24 cellular contexts compared by ENCODE assay signal in genomic region chr12:15756822-15757221, GRCh38. TPM values are rescaled to one million over a fixed set of nuclear protein-coding genes. Genes with fewer than 3 reads are reported as not detected.
A peak's percentile ranks its signal among the peaks of the same experiment; 100 is the strongest.
DNase-seq lines count a peak whose midpoint lies in the region; ATAC-seq and TF ChIP-seq lines count a peak whose summit lies in the region.
"Had no signal": no experiment of that assay in that cellular context is flagged by ENCODE, and none has a peak within 500 bp of the region (broad histone marks: within the 10 kb centered on the region; RNA-seq: fewer than 3 reads in every experiment).

No MANE protein-coding gene starts in this region.

- in situ Hi-C loops in G401 (cut with HindIII; ENCODE audit: low sequenced_read_pairs) = no loop called here

- no peak overlapping the region for H3K4me3 ChIP-seq in AG09309 (ENCODE audit: control insufficient read depth, low read depth, low read length)
- H3K4me3 ChIP-seq in epithelial cell of esophagus (ENCODE audit: low read length) = no peak overlapping the region
- H3K4me3 ChIP-seq: esophagus muscularis mucosa, suprapubic skin had no signal

- peaks cover 5% of the 10 kb centered on the region for H3K4me1 Mint-ChIP-seq in endothelial cell (ENCODE audit: unreplicated experiment)
- no peaks in the 10 kb centered on the region for H3K4me1 Mint-ChIP-seq in nephron progenitor cell

- H3K4me3 Mint-ChIP-seq in endothelial cell (ENCODE audit: unreplicated experiment) (no peak overlapping the region), nephron progenitor cell (no peak overlapping the region)
- H3K4me3 Mint-ChIP-seq: activated CD4-positive, alpha-beta memory T cell treated with anti-CD3 and anti-CD28 coated beads, Interleukin-2, amount 10 ng/mL, durations not matched to agents 7 days and 5 days; activated naive CD8-positive, alpha-beta T cell treated with anti-CD3 and anti-CD28 coated beads for 36 hours; CD14-positive monocyte; T-cell had no signal

- H3K9me3 Mint-ChIP-seq in endothelial cell (ENCODE audit: unreplicated experiment) = no peaks in the 10 kb centered on the region
- H3K9me3 Mint-ChIP-seq in nephron progenitor cell = peaks cover 7% of the 10 kb centered on the region
- H3K9me3 Mint-ChIP-seq: activated CD4-positive, alpha-beta memory T cell treated with anti-CD3 and anti-CD28 coated beads, Interleukin-2, amount 10 ng/mL, durations not matched to agents 7 days and 5 days; activated naive CD8-positive, alpha-beta T cell treated with anti-CD3 and anti-CD28 coated beads for 36 hours had no signal

- no peaks in the 10 kb centered on the region for H3K27me3 Mint-ChIP-seq in endothelial cell (ENCODE audit: unreplicated experiment)
- H3K27me3 Mint-ChIP-seq in nephron progenitor cell (ENCODE audit: low read depth, poor library complexity) = no peaks in the 10 kb centered on the region
- H3K27me3 Mint-ChIP-seq: activated CD4-positive, alpha-beta memory T cell treated with anti-CD3 and anti-CD28 coated beads, Interleukin-2, amount 10 ng/mL, durations not matched to agents 7 days and 5 days had no signal

- peak; percentile 67 for ATAC-seq in omental fat pad (ENCODE audit: low FRiP score)
- ATAC-seq: activated CD4-positive, CD25-positive, alpha-beta regulatory T cell treated with anti-CD3 and anti-CD28 coated beads, Interleukin-2, amount 50 U/mL, for 24 hours; T-cell had no signal

- H3K36me3 Mint-ChIP-seq in endothelial cell (ENCODE audit: low read depth, unreplicated experiment) = no peaks in the 10 kb centered on the region
- H3K36me3 Mint-ChIP-seq in nephron progenitor cell (ENCODE audit: low read depth) = peaks cover 7% of the 10 kb centered on the region
- H3K36me3 Mint-ChIP-seq: activated naive CD8-positive, alpha-beta T cell treated with anti-CD3 and anti-CD28 coated beads for 36 hours; CD14-positive monocyte; T-cell had no signal

- no peak for TF ChIP-seq CTCF in AG09309 (IDR thresholded peaks at IDR 0.05; ENCODE audit: control insufficient read depth, insufficient read depth, low read depth, low read length, missing control alignments)
- TF ChIP-seq CTCF in epithelial cell of esophagus (IDR thresholded peaks at IDR 0.05; ENCODE audit: insufficient read depth, low read depth, low read length, missing control alignments) = no peak
- TF ChIP-seq CTCF in omental fat pad (IDR thresholded peaks at IDR 0.05) = no peak
- no peak for TF ChIP-seq CTCF in endothelial cell (IDR thresholded peaks at IDR 0.05; ENCODE audit: unreplicated experiment)
- TF ChIP-seq CTCF in nephron progenitor cell (IDR thresholded peaks at IDR 0.05) = no peak

- H3K27ac Mint-ChIP-seq in endothelial cell (ENCODE audit: unreplicated experiment) (no peak overlapping the region), nephron progenitor cell (no peak overlapping the region)
- H3K27ac Mint-ChIP-seq: activated CD4-positive, alpha-beta memory T cell treated with anti-CD3 and anti-CD28 coated beads, Interleukin-2, amount 10 ng/mL, durations not matched to agents 7 days and 5 days; activated naive CD8-positive, alpha-beta T cell treated with anti-CD3 and anti-CD28 coated beads for 36 hours; T-cell had no signal

- DNase-seq in AG09309 (ENCODE audit: low read depth) = peak; percentile 61
- peak; percentile 38 for DNase-seq in NCI-H226
- DNase-seq in epithelial cell of esophagus (ENCODE audit: low read depth) = peak; percentile 9
- no peak for DNase-seq in omental fat pad (ENCODE audit: low spot score)
- DNase-seq in NCI-H1417 treated with DMSO at 0.1 percent for 48 hours (lab: John Stamatoyannopoulos, UW) = no peak
- no peak for DNase-seq in endothelial cell (ENCODE audit: low spot score)
- DNase-seq in G401 (ENCODE audit: low spot score) = no peak
- DNase-seq in nephron progenitor cell = no peak
- DNase-seq: ACHN; activated CD4-positive, alpha-beta memory T cell treated with anti-CD3 and anti-CD28 coated beads, Interleukin-2, amount 10 ng/mL, durations not matched to agents 7 days and 5 days; activated effector memory CD4-positive, alpha-beta T cell treated with Interleukin-2 at 50 U/mL for 16 hours; activated naive CD8-positive, alpha-beta T cell treated with anti-CD3 and anti-CD28 coated beads for 36 hours; KBM-7; MM.1S; NCI-H1436 treated with DMSO at 0.1 percent for 48 hours; NCI-H2107; NCI-H446 treated with DMSO at 0.1 percent for 48 hours; OCI-M1; SIG-M5; T-cell had no signal

RNA-seq across cellular contexts. Expression of gene EPS8, which starts 32.4 kb away (rescaled TPM):
- total RNA-seq in omental fat pad = 100 to 1,000 TPM; 181 to 354 (median 226) TPM
- total RNA-seq in endothelial cell (ENCODE audit: unreplicated experiment) = 2.7 TPM
- total RNA-seq in G401 (2014; rRNA removed; shearing (Covaris generic)) = 0.07 TPM in 1 of 2 replicates, not detected in the other

Comparison
In these comparisons a context has a peak if more than half of its experiments do, and no peak if none do; other contexts are left out.
1. DNase-seq: peak in AG09309 (single experiment), NCI-H226 (single experiment) and epithelial cell of esophagus (single experiment); none in omental fat pad (single experiment), NCI-H1417 treated with DMSO at 0.1 percent for 48 hours (single experiment), endothelial cell (single experiment), G401 (single experiment) and nephron progenitor cell (single experiment).
2. RNA of gene EPS8, which starts 32.4 kb away (total RNA-seq): 181 to 354 TPM in omental fat pad; 2.7 TPM in endothelial cell (single experiment) and 0.07 TPM in G401; every median in the first group is over 10 times any median in the second.